ENCODE assay signal across 1 cellular context in genomic region chr6:130836071-130836670, GRCh38.
A peak's percentile ranks its signal among the peaks of the same experiment; 100 is the strongest.
TF ChIP-seq lines count a peak whose summit lies in the region.

No MANE protein-coding gene starts in this region.

TF ChIP-seq in HepG2, 621 proteins besides CTCF, POLR2A, EP300 and RAD21:
- TF ChIP-seq SIN3A (IDR thresholded peaks at IDR 0.05; ENCODE audit: borderline replicate concordance, low read depth, low read length) (no peak), POLR2AphosphoS5 (IDR thresholded peaks at IDR 0.05; ENCODE audit: low read depth, low read length) (peak; percentile 20; the same call in 1 of the 2 replicates), ZNF331 (CRISPR knock-in tag; IDR thresholded peaks at IDR 0.05) (no peak), BRF2 (CRISPR knock-in tag; IDR thresholded peaks at IDR 0.05) (0 out of 2 replicates have a peak, but pooled peaks have one; percentile 28), RARG (CRISPR knock-in tag; IDR thresholded peaks at IDR 0.05; ENCODE audit: low read depth) (0 out of 2 replicates have a peak, but pooled peaks have one; percentile 26), RBFOX2 (IDR thresholded peaks at IDR 0.05; ENCODE audit: low read depth, low read length) (peak; percentile 53; the same call in 1 of the 2 replicates), PAF1 (CRISPR knock-in tag; IDR thresholded peaks at IDR 0.05) (0 out of 2 replicates have a peak, but pooled peaks have one; percentile 4)
